In genomic region chr3:183883291-183884096, GRCh38 we compare ENCODE assay signal across 9 cellular contexts. TPM values are rescaled to one million over a fixed set of nuclear protein-coding genes. Genes with fewer than 3 reads are reported as not detected.
DNase-seq lines count a peak whose midpoint lies in the region; ATAC-seq and TF ChIP-seq lines count a peak whose summit lies in the region.
"Had no signal": no experiment of that assay in that cellular context is flagged by ENCODE, and none has a peak within 500 bp of the region (broad histone marks: within the 10 kb centered on the region; RNA-seq: fewer than 3 reads in every experiment).

No MANE protein-coding gene starts in this region.

- in situ Hi-C loops in GM23248 (cut with MboI): no loop called here
- in situ Hi-C loops in gastrocnemius medialis (cut with MboI; ENCODE audit: low sequenced_read_pairs in 4 of 4): loop anchor here (25.0 kb wide), 5 partner anchors 254 to 904 kb away; partner anchors contain the start of genes EIF2B5 (in 3 of the 4), ALG3 (in 1 of the 4), CAMK2N2 (in 1 of the 4) and ECE2 (in 1 of the 4)

- no peaks in the 10 kb centered on the region; the same call in 1 of the 2 replicates for H4K20me1 ChIP-seq in GM23248 (ENCODE audit: insufficient read depth)
- no peaks in the 10 kb centered on the region for H4K20me1 ChIP-seq in SU-DHL-6 (ENCODE audit: low read depth, low read length)

- H3K36me3 ChIP-seq in GM23248 (ENCODE audit: low read depth): no peaks in the 10 kb centered on the region
- H3K36me3 ChIP-seq in SU-DHL-6 (ENCODE audit: low read length): no peaks in the 10 kb centered on the region
- no peaks in the 10 kb centered on the region for H3K36me3 ChIP-seq in gastrocnemius medialis

- DNase-seq in GM23248: no peak
- no peak for DNase-seq in fibroblast of the aortic adventitia (ENCODE audit: low read depth)
- DNase-seq in gastrocnemius medialis: no peak
- DNase-seq in NCI-H1930 (lab: John Stamatoyannopoulos, UW): no peak
- DNase-seq in HEK293T (ENCODE audit: extremely low spot score): no peak
- no peak for DNase-seq in posterior cingulate gyrus
- DNase-seq: GOT3 had no signal

- TF ChIP-seq CTCF in SU-DHL-6 (IDR thresholded peaks at IDR 0.05; ENCODE audit: insufficient read depth, low read length, poor library complexity, severe bottlenecking) (no peak), fibroblast of the aortic adventitia (IDR thresholded peaks at IDR 0.05; ENCODE audit: insufficient read depth, low read length) (no peak), gastrocnemius medialis (IDR thresholded peaks at IDR 0.05 in 4 of 5, conservative IDR thresholded peaks at IDR 0.05 in 1 of 5) (no peak)

- no peaks in the 10 kb centered on the region for H3K27me3 ChIP-seq in GM23248 (replicated peaks; ENCODE audit: insufficient read depth)
- no peaks in the 10 kb centered on the region for H3K27me3 ChIP-seq in SU-DHL-6 (ENCODE audit: low read length)
- H3K27me3 ChIP-seq in gastrocnemius medialis: no peaks in the 10 kb centered on the region

- CTCF ChIA-PET in HEK293T (lab: Yijun Ruan, JAX): interaction anchor here (0.7 to 2.1 kb wide), 2 partner anchors 13 to 57 kb away, joined by 3 to 9 read pairs; no protein-coding TSS in a partner anchor

- H3K9me2 ChIP-seq in GM23248 (ENCODE audit: insufficient read depth) (no peaks in the 10 kb centered on the region), SU-DHL-6 (replicated peaks; ENCODE audit: insufficient read depth, low read length) (no peaks in the 10 kb centered on the region)

- no peaks in the 10 kb centered on the region for H3K9me3 ChIP-seq in GM23248 (ENCODE audit: low read depth)
- H3K9me3 ChIP-seq in SU-DHL-6 (ENCODE audit: insufficient read depth, low read length): no peaks in the 10 kb centered on the region
- H3K9me3 ChIP-seq in gastrocnemius medialis: no peaks in the 10 kb centered on the region

- peak overlapping the region; percentile 100 for H2AFZ ChIP-seq in GM23248
- peak overlapping the region; percentile 97 for H2AFZ ChIP-seq in SU-DHL-6 (ENCODE audit: low read depth, low read length, severe bottlenecking)

- POLR2A ChIA-PET in HEK293T (lab: Yijun Ruan, JAX): interaction anchor here (0.8 to 0.9 kb wide), 2 partner anchors 8 to 35 kb away, joined by 3 to 4 read pairs; no protein-coding TSS in a partner anchor

- H3F3A ChIP-seq in GM23248 (ENCODE audit: insufficient read depth) (no peaks in the 10 kb centered on the region), SU-DHL-6 (ENCODE audit: insufficient read depth) (no peaks in the 10 kb centered on the region)

- 64 to 66% methylated on average over 16 of the region's 16 CpGs for WGBS in GM23248 (ENCODE audit: low coverage in 1 of 2, low lambda C conversion rate in 2 of 2, missing lambda C conversion rate in 2 of 2), 2 experiments

- peak overlapping the region; percentile 85 for H3K4me2 ChIP-seq in GM23248 (ENCODE audit: unreplicated experiment)
- peak overlapping the region; percentile 76 for H3K4me2 ChIP-seq in SU-DHL-6 (ENCODE audit: low read depth, low read length, poor library complexity, severe bottlenecking)

- H3K4me1 ChIP-seq in GM23248 (ENCODE audit: insufficient read depth) (peaks cover 21% of the 10 kb centered on the region), gastrocnemius medialis (peaks cover 20 to 27% of the 10 kb centered on the region in 2 donors)

- intact Hi-C loops in gastrocnemius medialis (cut with DNase I; ENCODE audit: low total_unique reads) (loop anchor here (1.0 to 10.0 kb wide), 5 partner anchors 57 to 619 kb away; partner anchors contain the start of genes ALG3, EEF1AKMT4 and PSMD2), posterior cingulate gyrus (cut with DNase I) (loop anchor here (2.0 to 10.0 kb wide), 4 partner anchors 56 to 381 kb away; partner anchors contain the start of genes KLHL24 and MAP6D1)

- no peak for ATAC-seq in gastrocnemius medialis
- ATAC-seq in HG03175 (IDR thresholded peaks at IDR 0.05; ENCODE audit: unreplicated experiment): no peak

- peaks cover 67% of the 10 kb centered on the region for H3K79me2 ChIP-seq in GM23248 (ENCODE audit: insufficient read depth)
- peaks cover 55% of the 10 kb centered on the region for H3K79me2 ChIP-seq in SU-DHL-6 (ENCODE audit: insufficient read depth, low read length)

- TF ChIP-seq POLR2A in gastrocnemius medialis (IDR thresholded peaks at IDR 0.05): no peak

- H3K4me3 ChIP-seq in GM23248 (peak overlapping the region; percentile 97), SU-DHL-6 (ENCODE audit: insufficient read depth, low read length, poor library complexity, severe bottlenecking) (peak overlapping the region; percentile 87), fibroblast of the aortic adventitia (ENCODE audit: low read depth, low read length) (peak overlapping the region; percentile 97), gastrocnemius medialis (peak overlapping the region; percentile 83 to 96 (median 92))

- H3K9ac ChIP-seq in GM23248 (peak overlapping the region; percentile 91), SU-DHL-6 (ENCODE audit: low read length) (peak overlapping the region; percentile 74)

- H3K27ac ChIP-seq in GM23248 (peak overlapping the region; percentile 80), SU-DHL-6 (ENCODE audit: low read depth, low read length) (no peak overlapping the region), gastrocnemius medialis (peak overlapping the region in 3 of 4 donors; percentile 77 to 90 (median 88))

TF ChIP-seq in HEK293T, 16 proteins besides CTCF, POLR2A, EP300 and RAD21:
- TF ChIP-seq FOXM1 (IDR thresholded peaks at IDR 0.05; ENCODE audit: borderline replicate concordance): no peak
- no peak for TF ChIP-seq FOXK2 (IDR thresholded peaks at IDR 0.05)
- TF ChIP-seq ARNT (IDR thresholded peaks at IDR 0.05): no peak
- no peak for TF ChIP-seq CTBP1 (IDR thresholded peaks at IDR 0.05; ENCODE audit: borderline replicate concordance)
- TF ChIP-seq ELF4 (IDR thresholded peaks at IDR 0.05): no peak
- TF ChIP-seq BHLHE40 (IDR thresholded peaks at IDR 0.05; ENCODE audit: borderline replicate concordance): no peak
- TF ChIP-seq L3MBTL2 (conservative IDR thresholded peaks at IDR 0.05): no peak
- no peak for TF ChIP-seq ZNF384 (IDR thresholded peaks at IDR 0.05)
- no peak for TF ChIP-seq TARDBP (IDR thresholded peaks at IDR 0.05)
- TF ChIP-seq SP1 (IDR thresholded peaks at IDR 0.05): no peak
- TF ChIP-seq NFRKB (IDR thresholded peaks at IDR 0.05): no peak
- TF ChIP-seq PKNOX1 (IDR thresholded peaks at IDR 0.05): no peak
- TF ChIP-seq FOXA1 (IDR thresholded peaks at IDR 0.05): no peak
TF ChIP-seq in HEK293T: peak in this region for 0.

RNA-seq across cellular contexts. Expression of gene PARL, which starts 1.2 kb away (rescaled TPM):
- 35.9 and 36.9 TPM in 2 replicates for total RNA-seq in GM23248 (2014; rRNA removed; shearing (Covaris generic))
- polyA plus RNA-seq in GM23248 (2016; fragmentation: Nextera tagmentation; extraction: Ambion mirVana): 61.7 and 65.0 TPM in 2 replicates
- total RNA-seq in fibroblast of the aortic adventitia (ENCODE audit: low replicate concordance): 32.7 and 102 TPM in 2 replicates
- total RNA-seq in gastrocnemius medialis: 10 to 100 TPM; 30.5 to 49.5 (median 41.3) TPM

RNA-seq across cellular contexts. Expression of gene MAP6D1, which starts 58.1 kb away (rescaled TPM):
- 2.5 and 5.5 TPM in 2 replicates for total RNA-seq in GM23248 (2014; rRNA removed; shearing (Covaris generic))
- polyA plus RNA-seq in GM23248 (2016; fragmentation: Nextera tagmentation; extraction: Ambion mirVana): 2.8 and 3.2 TPM in 2 replicates
- total RNA-seq in fibroblast of the aortic adventitia (ENCODE audit: low replicate concordance) (1.4 and 6.0 TPM in 2 replicates), gastrocnemius medialis (10 to 100 TPM in 2 of 4 donors, 1 to 10 TPM in 2; 2.5 to 13.8 (median 9.7) TPM)
